Comparison of ENCODE assay signal across 19 cellular contexts in the genomic region with DNA sequence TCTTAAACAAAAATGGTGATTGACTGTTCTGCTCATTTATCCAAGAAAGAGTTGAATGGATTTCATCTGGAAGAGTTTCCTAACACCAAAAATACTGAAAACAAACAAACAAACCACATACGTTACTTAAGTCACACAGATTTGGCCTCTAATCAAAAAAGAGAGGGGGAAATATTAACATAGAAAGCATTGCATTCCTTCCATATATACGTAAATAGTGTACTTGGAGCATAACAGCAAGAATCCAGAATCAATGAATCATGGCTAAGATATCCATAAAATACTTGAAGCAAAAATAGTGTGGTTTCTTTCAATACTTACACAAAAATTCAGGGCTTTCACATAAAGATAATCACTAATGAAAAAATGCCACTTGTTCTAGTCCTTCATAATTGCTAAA.
A peak's percentile ranks its signal among the peaks of the same experiment; 100 is the strongest.
DNase-seq lines count a peak whose midpoint lies in the region; ATAC-seq, FAIRE-seq and TF ChIP-seq lines count a peak whose summit lies in the region.
"Had no signal": no experiment of that assay in that cellular context is flagged by ENCODE, and none has a peak within 500 bp of the region (broad histone marks: within the 10 kb centered on the region; RNA-seq: fewer than 3 reads in every experiment).

No MANE protein-coding gene starts in this region.

- peaks cover 6% of the 10 kb centered on the region for H3K27me3 Mint-ChIP-seq in nephron progenitor cell (ENCODE audit: low read depth, poor library complexity)
- H3K27me3 Mint-ChIP-seq: B cell, IgD-negative memory B cell had no signal

- H3K4me3 ChIP-seq in bronchial epithelial cell (ENCODE audit: low read depth, low read length), result no peak overlapping the region
- no peak overlapping the region for H3K4me3 ChIP-seq in kidney epithelial cell (ENCODE audit: low read depth, low read length)
- H3K4me3 ChIP-seq: GM12878, thyroid gland had no signal

- H3K27me3 ChIP-seq in bronchial epithelial cell (ENCODE audit: control insufficient read depth, insufficient read depth, low read length) (no peaks in the 10 kb centered on the region), kidney epithelial cell (ENCODE audit: control insufficient read depth, insufficient read depth, low read length) (no peaks in the 10 kb centered on the region)
- H3K27me3 ChIP-seq: thyroid gland had no signal

- no peaks in the 10 kb centered on the region for H3K4me1 Mint-ChIP-seq in nephron progenitor cell
- H3K4me1 Mint-ChIP-seq: B cell had no signal

- no peak overlapping the region for H3K4me3 Mint-ChIP-seq in nephron progenitor cell
- H3K4me3 Mint-ChIP-seq: B cell had no signal

- no peaks in the 10 kb centered on the region for H3K36me3 ChIP-seq in bronchial epithelial cell (ENCODE audit: control insufficient read depth, insufficient read depth, low read length)
- no peaks in the 10 kb centered on the region for H3K36me3 ChIP-seq in kidney epithelial cell (ENCODE audit: control insufficient read depth, insufficient read depth, low read length)
- H3K36me3 ChIP-seq: thyroid gland had no signal

- peaks cover 54% of the 10 kb centered on the region for H3K9me3 Mint-ChIP-seq in nephron progenitor cell

- DNase-seq in AG08395 (ENCODE audit: low spot score) (peak; percentile 64), M059J (ENCODE audit: low read depth) (peak; percentile 57), bronchial epithelial cell (ENCODE audit: low read depth) (peak; percentile 82), kidney epithelial cell (ENCODE audit: low read depth) (peak; percentile 38), nephron progenitor cell (no peak), NCI-H2171 (lab: John Stamatoyannopoulos, UW) (no peak)
- DNase-seq: activated CD4-positive, alpha-beta T cell treated with anti-CD3 and anti-CD28 coated beads, Interleukin-2, amount 50 U/mL, for 48 hours; activated effector memory CD4-positive, alpha-beta T cell treated with Interleukin-2 at 50 U/mL for 16 hours; cerebellar nuclear complex; DMS53; midbrain; NCI-H146; NCI-H524 treated with DMSO at 0.1 percent for 48 hours; thyroid gland had no signal

- no peak for TF ChIP-seq CTCF in bronchial epithelial cell (IDR thresholded peaks at IDR 0.05; ENCODE audit: insufficient read depth, low read length, severe bottlenecking)
- TF ChIP-seq CTCF in kidney epithelial cell (IDR thresholded peaks at IDR 0.05; ENCODE audit: insufficient read depth, low read length, poor library complexity, severe bottlenecking), result no peak
- TF ChIP-seq CTCF in nephron progenitor cell (IDR thresholded peaks at IDR 0.05), result no peak

- ATAC-seq in GM21515 (IDR thresholded peaks at IDR 0.05; ENCODE audit: unreplicated experiment) (no peak), GM18909 (IDR thresholded peaks at IDR 0.05; ENCODE audit: poor library complexity, unreplicated experiment) (no peak)
- ATAC-seq: GM12878 had no signal

- peaks cover 26% of the 10 kb centered on the region for H3K36me3 Mint-ChIP-seq in nephron progenitor cell (ENCODE audit: low read depth)

- FAIRE-seq in bronchial epithelial cell (lab: Jason Lieb, UNC), result no peak
- FAIRE-seq: GM12878 had no signal

- H3K27ac Mint-ChIP-seq in nephron progenitor cell, result no peak overlapping the region
- H3K27ac Mint-ChIP-seq: B cell, IgD-negative memory B cell had no signal

Comparison
In these comparisons a context has a peak if more than half of its experiments do, and no peak if none do; other contexts are left out.
1. DNase-seq: peak in AG08395 (single experiment), M059J (single experiment), bronchial epithelial cell (single experiment) and kidney epithelial cell (single experiment); none in nephron progenitor cell (single experiment) and NCI-H2171 (single experiment).